Comparison of ENCODE assay signal across 18 cellular contexts in the genomic region with DNA sequence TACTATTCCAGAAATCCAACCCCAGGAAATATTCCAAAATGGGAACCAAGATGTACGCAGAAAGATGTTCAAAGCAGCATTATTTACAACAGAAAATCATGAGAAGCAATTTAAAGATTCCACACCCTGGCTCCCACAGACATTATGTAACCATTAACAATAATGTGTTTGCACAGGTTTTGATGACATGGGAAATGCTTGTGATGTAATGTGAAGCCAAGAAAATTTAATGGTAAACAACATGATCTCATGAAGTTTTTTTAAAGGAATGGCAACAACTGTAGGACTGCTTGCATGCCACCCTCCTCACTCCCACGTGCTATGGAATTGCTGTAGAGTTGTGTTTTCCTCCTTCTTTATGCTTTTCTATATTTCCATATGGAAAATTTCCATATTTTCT. TPM values are rescaled to one million over a fixed set of nuclear protein-coding genes. Genes with fewer than 3 reads are reported as not detected.
DNase-seq lines count a peak whose midpoint lies in the region; ATAC-seq and TF ChIP-seq lines count a peak whose summit lies in the region.
"Had no signal": no experiment of that assay in that cellular context is flagged by ENCODE, and none has a peak within 500 bp of the region (broad histone marks: within the 10 kb centered on the region; RNA-seq: fewer than 3 reads in every experiment).

No MANE protein-coding gene starts in this region.

- peak overlapping the region; percentile 33 for H3K27ac Mint-ChIP-seq in CD4-positive, alpha-beta T cell
- peak overlapping the region; percentile 71 to 91 (median 82) for H3K27ac Mint-ChIP-seq in nephron

- no peaks in the 10 kb centered on the region for H3K9me3 ChIP-seq in CD4-positive, alpha-beta T cell (ENCODE audit: control insufficient read depth, low read length)
- no peaks in the 10 kb centered on the region for H3K9me3 ChIP-seq in upper lobe of left lung

- H3K27me3 Mint-ChIP-seq in CD4-positive, alpha-beta T cell = no peaks in the 10 kb centered on the region
- H3K27me3 Mint-ChIP-seq in nephron (ENCODE audit: low read depth) = no peaks in the 10 kb centered on the region

- H3K4me3 Mint-ChIP-seq in CD4-positive, alpha-beta T cell = no peak overlapping the region
- no peak overlapping the region for H3K4me3 Mint-ChIP-seq in nephron
- H3K4me3 Mint-ChIP-seq: CD8-positive, alpha-beta memory T cell had no signal

- TF ChIP-seq EP300 in upper lobe of left lung (IDR thresholded peaks at IDR 0.05) = no peak

- POLR2A ChIA-PET in CD4-positive, alpha-beta T cell (lab: Charles Lee) = no interaction called here

- CTCF ChIA-PET in CD4-positive, alpha-beta T cell (lab: Charles Lee) = no interaction called here

- TF ChIP-seq POLR2A in upper lobe of left lung (IDR thresholded peaks at IDR 0.05) = no peak

- H3K36me3 Mint-ChIP-seq in CD4-positive, alpha-beta T cell (ENCODE audit: low read depth) = no peaks in the 10 kb centered on the region
- no peaks in the 10 kb centered on the region for H3K36me3 Mint-ChIP-seq in nephron (ENCODE audit: low read depth)
- H3K36me3 Mint-ChIP-seq: CD8-positive, alpha-beta memory T cell had no signal

- peaks cover 4 to 20% (median 7%) of the 10 kb centered on the region in 4 donors for H3K4me1 ChIP-seq in upper lobe of left lung

- intact Hi-C loops in CD4-positive, alpha-beta T cell (cut with DNase I, micrococcal nuclease) = no loop called here

- 78 to 86% methylated on average over 2 of the region's 2 CpGs for WGBS in upper lobe of left lung, 2 donors

- H3K4me3 ChIP-seq in cardiac fibroblast (replicated peaks in 1 of 2; ENCODE audit: low read depth in 2 of 2, low read length in 2 of 2) = no peak overlapping the region
- no peak overlapping the region for H3K4me3 ChIP-seq in upper lobe of left lung
- H3K4me3 ChIP-seq: SK-N-MC had no signal

- H3K27me3 ChIP-seq in CD4-positive, alpha-beta T cell (ENCODE audit: control insufficient read depth, insufficient read depth, low read length) = no peaks in the 10 kb centered on the region
- no peaks in the 10 kb centered on the region for H3K27me3 ChIP-seq in upper lobe of left lung

- no peak for TF ChIP-seq CTCF in CD4-positive, alpha-beta T cell (IDR thresholded peaks at IDR 0.05)
- no peak for TF ChIP-seq CTCF in cardiac fibroblast (IDR thresholded peaks at IDR 0.05; ENCODE audit: low read depth, low read length)
- TF ChIP-seq CTCF in nephron (IDR thresholded peaks at IDR 0.05; ENCODE audit: unreplicated experiment in 3 of 3) = no peak
- no peak for TF ChIP-seq CTCF in upper lobe of left lung (IDR thresholded peaks at IDR 0.05)

- peaks cover 14% of the 10 kb centered on the region for H3K4me1 Mint-ChIP-seq in CD4-positive, alpha-beta T cell (ENCODE audit: low read depth)
- peaks cover 83% of the 10 kb centered on the region for H3K4me1 Mint-ChIP-seq in nephron

- no peaks in the 10 kb centered on the region for H3K9me3 Mint-ChIP-seq in CD4-positive, alpha-beta T cell
- H3K9me3 Mint-ChIP-seq in nephron = no peaks in the 10 kb centered on the region
- H3K9me3 Mint-ChIP-seq: CD8-positive, alpha-beta memory T cell had no signal

- no peak overlapping the region for H3K27ac ChIP-seq in CD4-positive, alpha-beta T cell (ENCODE audit: low read depth, low read length)
- no peak overlapping the region for H3K27ac ChIP-seq in upper lobe of left lung
- H3K27ac ChIP-seq: KMS-11, SK-N-MC had no signal

- H3K36me3 ChIP-seq in upper lobe of left lung = no peaks in the 10 kb centered on the region

- no peak for DNase-seq in CD4-positive, alpha-beta T cell
- DNase-seq in H4 (ENCODE audit: low spot score) (peak; percentile 48), cardiac fibroblast (ENCODE audit: low read depth in 2 of 2) (peak; percentile 36 to 46), SK-N-DZ (ENCODE audit: low spot score) (no peak), upper lobe of left lung (no peak), LoVo (ENCODE audit: low spot score) (no peak)
- DNase-seq: CD8-positive, alpha-beta memory T cell; DMS 273 treated with DMSO at 0.1 percent for 48 hours; EL; MM.1S; NCI-H1105 treated with DMSO at 0.1 percent for 48 hours; NCI-H187; NCI-H2227 treated with DMSO at 0.1 percent for 48 hours; NCI-H526; PC-3 had no signal

- no peak for ATAC-seq in CD4-positive, alpha-beta T cell (ENCODE audit: poor library complexity)
- no peak for ATAC-seq in upper lobe of left lung (ENCODE audit: low FRiP score in 2 of 2)
- ATAC-seq: PC-3 had no signal

RNA-seq across cellular contexts. Expression of a gene that starts 20.7 kb away (rescaled TPM):
- total RNA-seq in CD4-positive, alpha-beta T cell = 1 to 10 TPM; 1.6 to 2.5 TPM
- 4.7 and 12.4 TPM in 2 replicates for total RNA-seq in H4 (2014; rRNA removed; shearing (Covaris generic))
- polyA plus RNA-seq in SK-N-DZ (2014; cell fraction: cytosol; rRNA removed) = 34.8 and 35.5 TPM in 2 replicates
- polyA plus RNA-seq in SK-N-DZ (2014; cell fraction: nucleus; rRNA removed) = 64.6 and 71.5 TPM in 2 replicates
- 10 to 100 TPM; 11.4 to 29.0 (median 21.8) TPM for total RNA-seq in upper lobe of left lung

RNA-seq across cellular contexts. Expression of a gene that starts 34.3 kb away (rescaled TPM):
- total RNA-seq in CD4-positive, alpha-beta T cell = 10 to 100 TPM; 60.1 to 63.0 TPM
- 23.5 and 27.5 TPM in 2 replicates for total RNA-seq in H4 (2014; rRNA removed; shearing (Covaris generic))
- 25.7 and 35.1 TPM in 2 replicates for polyA plus RNA-seq in SK-N-DZ (2014; cell fraction: cytosol; rRNA removed)
- 57.7 and 67.7 TPM in 2 replicates for polyA plus RNA-seq in SK-N-DZ (2014; cell fraction: nucleus; rRNA removed)
- total RNA-seq in upper lobe of left lung = 10 to 100 TPM in 5 of 6 donors, 1 to 10 TPM in 1; 7.2 to 28.6 (median 17.5) TPM

Comparison
In these comparisons a context has a peak if more than half of its experiments do, and no peak if none do; other contexts are left out.
1. DNase-seq: peak in H4 (single experiment) and cardiac fibroblast (2 of 2); none in CD4-positive, alpha-beta T cell (0 of 10), SK-N-DZ (single experiment), upper lobe of left lung (0 of 2) and LoVo (single experiment).